In genomic region chr15:41276821-41277220, GRCh38 we compare ENCODE assay signal across 1 cellular context.
TF ChIP-seq lines count a peak whose summit lies in the region.

No MANE protein-coding gene starts in this region.

TF ChIP-seq in IMR-90, 13 proteins besides CTCF, POLR2A, EP300 and RAD21:
- TF ChIP-seq MXI1 (IDR thresholded peaks at IDR 0.05; ENCODE audit: borderline replicate concordance, low read depth, low read length) (no peak), MAZ (IDR thresholded peaks at IDR 0.05; ENCODE audit: borderline replicate concordance, low read depth, low read length) (no peak), CEBPB (IDR thresholded peaks at IDR 0.05; ENCODE audit: low read depth, low read length) (no peak), USF2 (IDR thresholded peaks at IDR 0.05; ENCODE audit: low read depth, low read length) (no peak), ELK1 (IDR thresholded peaks at IDR 0.05; ENCODE audit: borderline replicate concordance, low read depth, low read length) (no peak), NFE2L2 (IDR thresholded peaks at IDR 0.05; ENCODE audit: low read depth, low read length) (no peak), FOS (IDR thresholded peaks at IDR 0.05; ENCODE audit: low read depth, low read length) (no peak), MAFK (IDR thresholded peaks at IDR 0.05; ENCODE audit: low read depth, low read length) (no peak), RFX5 (IDR thresholded peaks at IDR 0.05; ENCODE audit: low read depth, low read length) (no peak), SMC3 (IDR thresholded peaks at IDR 0.05; ENCODE audit: low read depth, low read length) (no peak), BHLHE40 (IDR thresholded peaks at IDR 0.05; ENCODE audit: low read depth, low read length) (no peak), RCOR1 (IDR thresholded peaks at IDR 0.05; ENCODE audit: insufficient replicate concordance, low read length) (no peak), CHD1 (IDR thresholded peaks at IDR 0.05; ENCODE audit: low read depth, low read length) (no peak)
